13 cellular contexts compared by ENCODE assay signal in genomic region chr12:50520345-50520744, GRCh38. TPM values are rescaled to one million over a fixed set of nuclear protein-coding genes. Genes with fewer than 3 reads are reported as not detected.
DNase-seq lines count a peak whose midpoint lies in the region; ATAC-seq, FAIRE-seq and TF ChIP-seq lines count a peak whose summit lies in the region.
"Had no signal": no experiment of that assay in that cellular context is flagged by ENCODE, and none has a peak within 500 bp of the region (broad histone marks: within the 10 kb centered on the region; RNA-seq: fewer than 3 reads in every experiment).

No MANE protein-coding gene starts in this region.

- DNase-seq in activated T-cell treated with anti-CD3 and anti-CD28 coated beads, Interleukin-2, amount 50 U/mL, for 4 hours: no peak
- no peak for DNase-seq in activated T-cell treated with anti-CD3 and anti-CD28 coated beads, Interleukin-2, amount 50 U/mL, for 1 hour
- DNase-seq in activated B cell treated with CpG ODN at 0.5 μM for 24 hours (no peak), HepG2 (ENCODE audit: low spot score) (no peak), stomach (no peak), DMS 273 treated with DMSO at 0.1 percent for 48 hours (lab: John Stamatoyannopoulos, UW) (no peak)
- no peak for DNase-seq in stimulated activated naive CD4-positive, alpha-beta T cell treated with Interleukin-2 at 50 U/mL for 16 hours (lab: John Stamatoyannopoulos, UW)
- DNase-seq: activated CD4-positive, alpha-beta T cell treated with anti-CD3 and anti-CD28 coated beads, Interleukin-2, amount 50 U/mL, for 48 hours; NCI-H1105 treated with DMSO at 0.1 percent for 48 hours; NCI-H69; SJCRH30 had no signal

- no TSS peak for BruUV-seq in HepG2 (replicated peaks; lab: Mats Ljungman, UMichigan)

- H2AFZ ChIP-seq in HepG2 (ENCODE audit: low read length): no peak overlapping the region

- no peak for ATAC-seq in activated T-cell treated with anti-CD3 and anti-CD28 coated beads, Interleukin-2, amount 50 U/mL, for 4 hours
- no peak for ATAC-seq in activated B cell treated with CpG ODN at 0.5 μM for 24 hours (ENCODE audit: low read depth)
- no peak for ATAC-seq in HepG2
- no peak for ATAC-seq in GM21423 (IDR thresholded peaks at IDR 0.05; ENCODE audit: unreplicated experiment)

- no peak overlapping the region for H3K27ac Mint-ChIP-seq in activated B cell treated with CpG ODN at 0.5 μM for 24 hours

- H3K4me1 ChIP-seq in HepG2 (ENCODE audit: insufficient read depth, low read length) (peaks cover 86% of the 10 kb centered on the region), stomach (peaks cover 20 to 70% (median 36%) of the 10 kb centered on the region in 4 donors)
- H3K4me1 ChIP-seq: SJCRH30 had no signal

- H3K36me3 ChIP-seq in HepG2 (replicated peaks in 1 of 2; ENCODE audit: control insufficient read depth in 1 of 2, insufficient read depth in 2 of 2, low read length in 2 of 2) (0 out of 5 replicates have a peak, but pooled peaks cover 0 to 4% of the 10 kb centered on the region in 2 experiments), stomach (no peaks in the 10 kb centered on the region)

- H3K27me3 ChIP-seq in HepG2 (ENCODE audit: control insufficient read depth in 1 of 2, insufficient read depth in 2 of 2, low read length in 2 of 2) (no peaks in the 10 kb centered on the region), stomach (no peaks in the 10 kb centered on the region)
- H3K27me3 ChIP-seq: SJCRH30 had no signal

- no peaks in the 10 kb centered on the region for H4K20me1 ChIP-seq in HepG2 (ENCODE audit: insufficient read depth, low read length)

- H3K27me3 Mint-ChIP-seq in activated T-cell treated with anti-CD3 and anti-CD28 coated beads, Interleukin-2, amount 50 U/mL, for 4 hours (ENCODE audit: low read depth): no peaks in the 10 kb centered on the region
- H3K27me3 Mint-ChIP-seq in activated B cell treated with CpG ODN at 0.5 μM for 24 hours: no peaks in the 10 kb centered on the region

- H3K79me2 ChIP-seq in HepG2 (ENCODE audit: insufficient read depth, low read length): peaks cover 96% of the 10 kb centered on the region

- FAIRE-seq in HepG2 (lab: Jason Lieb, UNC): no peak
- FAIRE-seq: bronchial epithelial cell had no signal

- H3K9me3 Mint-ChIP-seq in activated T-cell treated with anti-CD3 and anti-CD28 coated beads, Interleukin-2, amount 50 U/mL, for 4 hours: no peaks in the 10 kb centered on the region
- H3K9me3 Mint-ChIP-seq in activated B cell treated with CpG ODN at 0.5 μM for 24 hours: no peaks in the 10 kb centered on the region

- no peak for TF ChIP-seq POLR2A in HepG2 (IDR thresholded peaks at IDR 0.05; ENCODE audit: insufficient read depth in 1 of 2, low read depth in 2 of 2, low read length in 2 of 2)
- no peak for TF ChIP-seq POLR2A in stomach (IDR thresholded peaks at IDR 0.05)

- no peak for TF ChIP-seq CTCF in activated B cell treated with CpG ODN at 0.5 μM for 24 hours (IDR thresholded peaks at IDR 0.05)
- TF ChIP-seq CTCF in HepG2 (CRISPR knock-in tag; IDR thresholded peaks at IDR 0.05): no peak
- no peak for TF ChIP-seq CTCF in stomach (IDR thresholded peaks at IDR 0.05)

- H3K27ac ChIP-seq in HepG2 (ENCODE audit: extremely low read length, insufficient read depth, low read length) (peak overlapping the region; percentile 3), stomach (peak overlapping the region in 3 of 5 donors; percentile 57 to 69 (median 64))
- H3K27ac ChIP-seq: SJCRH30 had no signal

- CTCF ChIA-PET in activated B cell treated with CpG ODN at 0.5 μM for 24 hours (lab: Charles Lee) (interaction anchor here (0.9 to 1.4 kb wide), 4 partner anchors 13 to 119 kb away, joined by 3 to 7 read pairs (median 3); partner anchors contain the start of gene DIP2B), HepG2 (lab: Yijun Ruan, JAX; ENCODE audit: low intra/inter-chr PET ratio, low total read pairs) (no interaction called here)

- H3K4me1 Mint-ChIP-seq in activated T-cell treated with anti-CD3 and anti-CD28 coated beads, Interleukin-2, amount 50 U/mL, for 4 hours (ENCODE audit: low read depth): peaks cover 54% of the 10 kb centered on the region
- peaks cover 31% of the 10 kb centered on the region for H3K4me1 Mint-ChIP-seq in activated B cell treated with CpG ODN at 0.5 μM for 24 hours

- TF ChIP-seq EP300 in HepG2 (IDR thresholded peaks at IDR 0.05; ENCODE audit: low read depth in 2 of 2, low read length in 2 of 2): no peak
- TF ChIP-seq EP300 in HepG2 (CRISPR knock-in tag; IDR thresholded peaks at IDR 0.05; ENCODE audit: borderline replicate concordance): no peak
- no peak for TF ChIP-seq EP300 in stomach (IDR thresholded peaks at IDR 0.05)

- H3K9me3 ChIP-seq in HepG2 (ENCODE audit: low read length) (no peaks in the 10 kb centered on the region), stomach (no peaks in the 10 kb centered on the region)
- H3K9me3 ChIP-seq: SJCRH30 had no signal

- H3K36me3 Mint-ChIP-seq in activated T-cell treated with anti-CD3 and anti-CD28 coated beads, Interleukin-2, amount 50 U/mL, for 4 hours (ENCODE audit: insufficient read depth): peaks cover 18% of the 10 kb centered on the region
- peaks cover 19% of the 10 kb centered on the region for H3K36me3 Mint-ChIP-seq in activated B cell treated with CpG ODN at 0.5 μM for 24 hours (ENCODE audit: low read depth)

- H3K4me3 ChIP-seq in HepG2 (replicated peaks in 1 of 3; ENCODE audit: insufficient read depth in 1 of 3, low read depth in 2 of 3, low read length in 3 of 3): no peak overlapping the region
- no peak overlapping the region for H3K4me3 ChIP-seq in stomach
- H3K4me3 ChIP-seq: SJCRH30 had no signal

- H3K9ac ChIP-seq in HepG2 (ENCODE audit: insufficient read depth, low read depth, low read length): no peak overlapping the region

- in situ Hi-C loops in HepG2 (cut with HindIII; ENCODE audit: extremely low pct_ligation_motif_present, low pct_unique_long_range_greater_than_20kb): no loop called here

- no peak overlapping the region for H3K4me2 ChIP-seq in HepG2 (ENCODE audit: low read depth, low read length)

- WGBS in HepG2 (ENCODE audit: low lambda C conversion rate): 80% methylated on average over 1 of the region's 1 CpG
- 45 to 54% (median 50%) methylated on average over 1 of the region's 1 CpG for WGBS in stomach, 5 donors

- H3K4me3 Mint-ChIP-seq in activated T-cell treated with anti-CD3 and anti-CD28 coated beads, Interleukin-2, amount 50 U/mL, for 4 hours: peak overlapping the region; percentile 33
- H3K4me3 Mint-ChIP-seq in activated B cell treated with CpG ODN at 0.5 μM for 24 hours: peak overlapping the region; percentile 64

- POLR2A ChIA-PET in activated B cell treated with CpG ODN at 0.5 μM for 24 hours (lab: Charles Lee) (interaction anchor here (0.6 to 3.7 kb wide), 12 partner anchors 9 to 434 kb away, joined by 3 to 35 read pairs (median 6); partner anchors contain the start of gene DIP2B), HepG2 (lab: Yijun Ruan, JAX) (interaction anchor here (1.3 kb wide), 1 partner anchor 11 kb away, joined by 3 read pairs; no protein-coding TSS in a partner anchor)

- TF ChIP-seq RAD21 in HepG2 (CRISPR knock-in tag; IDR thresholded peaks at IDR 0.05): no peak

- intact Hi-C loops in activated B cell treated with CpG ODN at 0.5 μM for 24 hours (cut with micrococcal nuclease) (no loop called here), HepG2 (cut with micrococcal nuclease; ENCODE audit: unreplicated experiment) (no loop called here), stomach (cut with DNase I; ENCODE audit: low total_unique reads) (no loop called here)

RNA-seq across cellular contexts. Expression of gene DIP2B, which starts 15.6 kb away (rescaled TPM):
- 10 to 100 TPM; 29.9 to 49.0 (median 40.2) TPM for total RNA-seq in activated T-cell treated with anti-CD3 and anti-CD28 coated beads, Interleukin-2, amount 50 U/mL, for 4 hours
- total RNA-seq in activated B cell treated with CpG ODN at 0.5 μM for 24 hours (32.2 and 32.3 TPM in 2 replicates), HepG2 (2016; rRNA removed; fragmentation: Illumina TruSeq; extraction: Trizol) (35.8 and 52.4 TPM in 2 replicates), stomach (100 to 1,000 TPM in 1 of 5 donors, 10 to 100 TPM in 3, 1 to 10 TPM in 1; 5.8 to 136 (median 20.6) TPM)
- total RNA-seq in HepG2 (2016; cell fraction: cytosol; rRNA removed; fragmentation: Illumina TruSeq; extraction: Trizol; ENCODE audit: low read depth): 7.9 and 8.0 TPM in 2 replicates
- 36.4 and 48.2 TPM in 2 replicates for total RNA-seq in HepG2 (2016; cell fraction: insoluble cytoplasmic fraction; rRNA removed; fragmentation: Illumina TruSeq; extraction: Trizol)
- 13.9 and 15.2 TPM in 2 replicates for total RNA-seq in HepG2 (2016; cell fraction: membrane; rRNA removed; fragmentation: Illumina TruSeq; extraction: Trizol)
- total RNA-seq in HepG2 (2016; cell fraction: nucleus; rRNA removed; fragmentation: Illumina TruSeq; extraction: Trizol): 36.6 and 40.2 TPM in 2 replicates
- polyA plus RNA-seq in HepG2 (2011; rRNA removed) (28.6 and 32.1 TPM in 2 replicates), stomach (1 to 10 TPM; 2.7 to 4.2 (median 3.9) TPM)
- polyA plus RNA-seq in HepG2 (2011; cell fraction: cytosol; rRNA removed): 23.1 and 27.1 TPM in 2 replicates
- 29.8 and 33.8 TPM in 2 replicates for polyA plus RNA-seq in HepG2 (2011; cell fraction: nucleus; rRNA removed)
- polyA plus RNA-seq in HepG2 (2012): 19.5 and 22.8 TPM in 2 replicates
- polyA plus RNA-seq in HepG2 (2016; cell fraction: cytosol; fragmentation: Illumina TruSeq; extraction: Trizol; ENCODE audit: low read depth): 0.80 and 0.85 TPM in 2 replicates
- polyA plus RNA-seq in HepG2 (2016; cell fraction: insoluble cytoplasmic fraction; fragmentation: Illumina TruSeq; extraction: Trizol; ENCODE audit: low read depth): 29.6 and 31.2 TPM in 2 replicates
- 2.8 and 3.7 TPM in 2 replicates for polyA plus RNA-seq in HepG2 (2016; cell fraction: membrane; fragmentation: Illumina TruSeq; extraction: Trizol; ENCODE audit: low read depth)
- 29.3 and 32.4 TPM in 2 replicates for polyA plus RNA-seq in HepG2 (2016; cell fraction: nucleus; fragmentation: Illumina TruSeq; extraction: Trizol; ENCODE audit: insufficient read depth, low read depth)
- 63.8 and 156 TPM in 2 replicates for polyA minus RNA-seq in HepG2 (2011; rRNA and poly(A)+ RNA removed; ENCODE audit: low replicate concordance)
- polyA minus RNA-seq in HepG2 (2011; cell fraction: cytosol; rRNA and poly(A)+ RNA removed): 51.0 and 54.1 TPM in 2 replicates
- polyA minus RNA-seq in HepG2 (2011; cell fraction: nucleus; rRNA and poly(A)+ RNA removed): 58.8 and 79.2 TPM in 2 replicates
